Comparison of ENCODE assay signal across 9 cellular contexts in genomic region chr10:4136121-4136520, GRCh38.
DNase-seq lines count a peak whose midpoint lies in the region; ATAC-seq and TF ChIP-seq lines count a peak whose summit lies in the region.
"Had no signal": no experiment of that assay in that cellular context is flagged by ENCODE, and none has a peak within 500 bp of the region (broad histone marks: within the 10 kb centered on the region; RNA-seq: fewer than 3 reads in every experiment).

No MANE protein-coding gene starts in this region.

- TF ChIP-seq CTCF in PC-9 (conservative IDR thresholded peaks at IDR 0.05) = no peak

- H3K9me2 ChIP-seq in PC-9 (ENCODE audit: insufficient read depth) = no peaks in the 10 kb centered on the region

- POLR2A ChIA-PET in activated naive CD8-positive, alpha-beta T cell treated with anti-CD3 and anti-CD28 coated beads, Interleukin-2, amount 10 ng/mL, durations not matched to agents 7 days and 5 days (lab: Charles Lee) = interaction anchor here (0.5 to 1.4 kb wide), 2 partner anchors 326 to 351 kb away, joined by 3 to 6 read pairs; partner anchors contain the start of gene KLF6
- POLR2A ChIA-PET in PC-9 (lab: Charles Lee; ENCODE audit: unreplicated experiment) = no interaction called here

- H3K4me1 Mint-ChIP-seq in activated naive CD8-positive, alpha-beta T cell treated with anti-CD3 and anti-CD28 coated beads, Interleukin-2, amount 10 ng/mL, durations not matched to agents 7 days and 5 days = peaks cover 21% of the 10 kb centered on the region

- peak overlapping the region; percentile 76 for H3K27ac Mint-ChIP-seq in activated naive CD8-positive, alpha-beta T cell treated with anti-CD3 and anti-CD28 coated beads, Interleukin-2, amount 10 ng/mL, durations not matched to agents 7 days and 5 days

- in situ Hi-C loops in KBM-7 (cut with MboI; ENCODE audit: low pct_unique_long_range_greater_than_20kb, low sequenced_read_pairs) = no loop called here

- DNase-seq in activated naive CD8-positive, alpha-beta T cell treated with anti-CD3 and anti-CD28 coated beads, Interleukin-2, amount 10 ng/mL, durations not matched to agents 7 days and 5 days = no peak
- no peak for DNase-seq in PC-9
- DNase-seq in DMS79 treated with DMSO at 0.1 percent for 48 hours (lab: John Stamatoyannopoulos, UW) = no peak
- no peak for DNase-seq in KBM-7
- DNase-seq in stimulated activated CD4-positive, alpha-beta T cell treated with anti-CD3 and anti-CD28 coated beads, Interleukin-2, amount 100 ng/mL, for 24 hours = no peak

- no peak overlapping the region for H2AFZ ChIP-seq in PC-9

- H3K36me3 Mint-ChIP-seq in activated naive CD8-positive, alpha-beta T cell treated with anti-CD3 and anti-CD28 coated beads, Interleukin-2, amount 10 ng/mL, durations not matched to agents 7 days and 5 days = peaks cover 37% of the 10 kb centered on the region

- H3K9me3 Mint-ChIP-seq in activated naive CD8-positive, alpha-beta T cell treated with anti-CD3 and anti-CD28 coated beads, Interleukin-2, amount 10 ng/mL, durations not matched to agents 7 days and 5 days = peaks cover 14% of the 10 kb centered on the region

- no peaks in the 10 kb centered on the region for H3K36me3 ChIP-seq in PC-9 (ENCODE audit: low read depth)

- peak; percentile 80 for ATAC-seq in GM18861 (IDR thresholded peaks at IDR 0.05; ENCODE audit: unreplicated experiment)
- ATAC-seq in GM21528 (IDR thresholded peaks at IDR 0.05; ENCODE audit: low FRiP score, unreplicated experiment) = peak; percentile 82
- ATAC-seq in HG03280 (IDR thresholded peaks at IDR 0.05; ENCODE audit: unreplicated experiment) = peak; percentile 63
- ATAC-seq in activated naive CD8-positive, alpha-beta T cell treated with anti-CD3 and anti-CD28 coated beads, Interleukin-2, amount 10 ng/mL, durations not matched to agents 7 days and 5 days (ENCODE audit: low read depth) = peak; percentile 6
- ATAC-seq: K562 had no signal

- no TSS peak for BruUV-seq in PC-9 (replicated peaks; lab: Mats Ljungman, UMichigan)

- intact Hi-C loops in PC-9 (cut with micrococcal nuclease; ENCODE audit: unreplicated experiment) = no loop called here

- H3K4me2 ChIP-seq in PC-9 = no peak overlapping the region

- H3K79me2 ChIP-seq in PC-9 (ENCODE audit: low read depth) = no peaks in the 10 kb centered on the region

- H3K27ac ChIP-seq in PC-9 = no peak overlapping the region

- no peaks in the 10 kb centered on the region for H3F3A ChIP-seq in PC-9 (ENCODE audit: insufficient read depth, low read depth)

- H4K20me1 ChIP-seq in PC-9 (ENCODE audit: insufficient read depth) = no peaks in the 10 kb centered on the region

- no peaks in the 10 kb centered on the region for H3K27me3 ChIP-seq in PC-9 (ENCODE audit: insufficient read depth, low read depth)

- no peaks in the 10 kb centered on the region for H3K27me3 Mint-ChIP-seq in activated naive CD8-positive, alpha-beta T cell treated with anti-CD3 and anti-CD28 coated beads, Interleukin-2, amount 10 ng/mL, durations not matched to agents 7 days and 5 days

- peaks cover 13% of the 10 kb centered on the region for H3K4me1 ChIP-seq in PC-9 (replicated peaks; ENCODE audit: insufficient read depth)

- no peak overlapping the region for H3K4me3 ChIP-seq in PC-9
- H3K4me3 ChIP-seq: K562 had no signal

- H3K4me3 Mint-ChIP-seq in activated naive CD8-positive, alpha-beta T cell treated with anti-CD3 and anti-CD28 coated beads, Interleukin-2, amount 10 ng/mL, durations not matched to agents 7 days and 5 days = no peak overlapping the region

- H3K9me3 ChIP-seq in PC-9 (ENCODE audit: insufficient read depth, low read depth) = peaks cover 5% of the 10 kb centered on the region; the same call in 1 of the 2 replicates

- CTCF ChIA-PET in PC-9 (lab: Charles Lee) = no interaction called here

Comparison
In these comparisons a context has a peak if more than half of its experiments do, and no peak if none do; other contexts are left out.
1. ATAC-seq: peak in every context shown above with its lines; median percentile 82 in GM21528; 80 in GM18861; 63 in HG03280; 6 in activated naive CD8-positive, alpha-beta T cell treated with anti-CD3 and anti-CD28 coated beads, Interleukin-2, amount 10 ng/mL, durations not matched to agents 7 days and 5 days.